In genomic region chr6:316753-317038, GRCh38 we compare ENCODE assay signal across 1 cellular context.
TF ChIP-seq lines count a peak whose summit lies in the region.

No MANE protein-coding gene starts in this region.

TF ChIP-seq in endothelial cell of umbilical vein, 7 proteins besides CTCF, POLR2A, EP300 and RAD21:
- TF ChIP-seq MYC (IDR thresholded peaks at IDR 0.05; ENCODE audit: low read depth, low read length), result no peak
- no peak for TF ChIP-seq GATA2 (IDR thresholded peaks at IDR 0.05; ENCODE audit: insufficient read depth, insufficient read length, low read depth, low read length)
- TF ChIP-seq POLR2AphosphoS5 (IDR thresholded peaks at IDR 0.05; ENCODE audit: insufficient read depth, low read depth, low read length), result no peak
- no peak for TF ChIP-seq FOS (IDR thresholded peaks at IDR 0.05; ENCODE audit: borderline replicate concordance, insufficient read depth, low read length)
- TF ChIP-seq MAX (IDR thresholded peaks at IDR 0.05; ENCODE audit: insufficient read depth, insufficient read length), result no peak
- TF ChIP-seq JUN (IDR thresholded peaks at IDR 0.05; ENCODE audit: borderline replicate concordance, insufficient read depth, insufficient read length, low read depth), result no peak
- no peak for TF ChIP-seq EZH2 (IDR thresholded peaks at IDR 0.05; ENCODE audit: borderline replicate concordance, low read depth, low read length, severe bottlenecking)
